1 cellular context compared by ENCODE assay signal in genomic region chr15:37015476-37015875, GRCh38.
TF ChIP-seq lines count a peak whose summit lies in the region.

No MANE protein-coding gene starts in this region.

TF ChIP-seq in HepG2, 621 proteins besides CTCF, POLR2A, EP300 and RAD21 (continued from another document):
- TF ChIP-seq, protein P1, sequence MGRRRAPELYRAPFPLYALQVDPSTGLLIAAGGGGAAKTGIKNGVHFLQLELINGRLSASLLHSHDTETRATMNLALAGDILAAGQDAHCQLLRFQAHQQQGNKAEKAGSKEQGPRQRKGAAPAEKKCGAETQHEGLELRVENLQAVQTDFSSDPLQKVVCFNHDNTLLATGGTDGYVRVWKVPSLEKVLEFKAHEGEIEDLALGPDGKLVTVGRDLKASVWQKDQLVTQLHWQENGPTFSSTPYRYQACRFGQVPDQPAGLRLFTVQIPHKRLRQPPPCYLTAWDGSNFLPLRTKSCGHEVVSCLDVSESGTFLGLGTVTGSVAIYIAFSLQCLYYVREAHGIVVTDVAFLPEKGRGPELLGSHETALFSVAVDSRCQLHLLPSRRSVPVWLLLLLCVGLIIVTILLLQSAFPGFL (CRISPR knock-in tag; IDR thresholded peaks at IDR 0.05) = no peak
- TF ChIP-seq MBNL3 (CRISPR knock-in tag; conservative IDR thresholded peaks at IDR 0.05) (no peak), FOXK1 (CRISPR knock-in tag; IDR thresholded peaks at IDR 0.05; ENCODE audit: borderline replicate concordance, low read depth) (no peak)
